In genomic region chr12:12701457-12701856, GRCh38 we compare ENCODE assay signal across 1 cellular context.
TF ChIP-seq lines count a peak whose summit lies in the region.

No MANE protein-coding gene starts in this region.

TF ChIP-seq in WTC11, 78 proteins besides CTCF, POLR2A, EP300 and RAD21 (continued from another document):
- TF ChIP-seq ZNF423 (CRISPR knock-in tag; IDR thresholded peaks at IDR 0.05) = peak; percentile 56; the same call in 1 of the 2 replicates
